In genomic region chr18:73797419-73797818, GRCh38 we compare ENCODE assay signal across 2 cellular contexts.
TF ChIP-seq lines count a peak whose summit lies in the region.

No MANE protein-coding gene starts in this region.

TF ChIP-seq in IMR-90, 13 proteins besides CTCF, POLR2A, EP300 and RAD21:
- TF ChIP-seq MAZ (IDR thresholded peaks at IDR 0.05; ENCODE audit: borderline replicate concordance, low read depth, low read length) (no peak), USF2 (IDR thresholded peaks at IDR 0.05; ENCODE audit: low read depth, low read length) (no peak), MAFK (IDR thresholded peaks at IDR 0.05; ENCODE audit: low read depth, low read length) (no peak), RCOR1 (IDR thresholded peaks at IDR 0.05; ENCODE audit: insufficient replicate concordance, low read length) (no peak), RFX5 (IDR thresholded peaks at IDR 0.05; ENCODE audit: low read depth, low read length) (no peak), CHD1 (IDR thresholded peaks at IDR 0.05; ENCODE audit: low read depth, low read length) (no peak), CEBPB (IDR thresholded peaks at IDR 0.05; ENCODE audit: low read depth, low read length) (peak; percentile 91)
TF ChIP-seq in IMR-90: peak in this region for 1.

TF ChIP-seq in H1, 55 proteins besides CTCF, POLR2A, EP300 and RAD21:
- TF ChIP-seq SIN3A (conservative IDR thresholded peaks at IDR 0.05 in 1 of 2, IDR thresholded peaks at IDR 0.05 in 1 of 2; ENCODE audit: low read depth in 1 of 2, low read length in 2 of 2), result no peak
- TF ChIP-seq CEBPB (IDR thresholded peaks at IDR 0.05; ENCODE audit: low read depth, low read length), result peak; percentile 66; the same call in 1 of the 2 replicates
